Comparison of ENCODE assay signal across 35 cellular contexts in the genomic region with DNA sequence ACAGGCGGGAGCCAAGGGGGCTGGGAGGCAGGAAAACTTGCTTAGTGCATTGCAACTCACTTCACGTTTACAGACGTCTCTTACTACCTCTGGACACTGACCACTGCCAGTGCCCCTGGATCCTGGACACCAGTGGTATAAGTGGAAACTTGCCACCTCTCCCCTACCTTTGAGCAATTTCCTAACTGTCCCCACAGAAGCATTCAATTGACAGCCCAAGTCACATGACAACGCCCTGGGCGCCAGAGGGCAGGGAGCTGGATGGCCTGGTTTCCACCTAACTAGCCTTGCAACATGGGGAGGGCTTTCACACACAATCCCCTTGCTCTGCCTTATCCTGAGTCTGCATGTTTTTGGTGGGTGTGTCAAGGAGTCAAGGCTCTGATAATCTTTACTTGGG.
"Had no signal": no experiment of that assay in that cellular context is flagged by ENCODE, and none has a peak within 500 bp of the region (broad histone marks: within the 10 kb centered on the region; RNA-seq: fewer than 3 reads in every experiment).

No MANE protein-coding gene starts in this region.

- DNase-seq: Karpas-422, Kasumi-1, MG63, MM.1S, MV-4-11, NCI-H1048, NCI-H1092, NCI-H1092 treated with DMSO at 0.1 percent for 48 hours, NCI-H1105, NCI-H1105 treated with DMSO at 0.1 percent for 48 hours, NCI-H1417, NCI-H1417 treated with DMSO at 0.1 percent for 48 hours, NCI-H1436, NCI-H1436 treated with DMSO at 0.1 percent for 48 hours, NCI-H146, NCI-H1694, NCI-H1694 treated with DMSO at 0.1 percent for 48 hours, NCI-H187, NCI-H187 treated with DMSO at 0.1 percent for 48 hours, NCI-H1930, NCI-H2029, NCI-H2029 treated with DMSO at 0.1 percent for 48 hours, NCI-H2081, NCI-H2081 treated with DMSO at 0.1 percent for 48 hours, NCI-H2107, NCI-H2171, NCI-H2171 treated with DMSO at 0.1 percent for 48 hours, NCI-H2227 treated with DMSO at 0.1 percent for 48 hours, NCI-H226, NCI-H345, NCI-H446, NCI-H446 treated with DMSO at 0.1 percent for 48 hours, NCI-H510A, NCI-H510A treated with DMSO at 0.1 percent for 48 hours, NCI-H524 had no signal

- H3K27me3 ChIP-seq: MG63 had no signal

- H3K4me3 ChIP-seq: MG63 had no signal

- H3K36me3 ChIP-seq: MG63 had no signal

- H3K9me3 ChIP-seq: MG63 had no signal
